9 cellular contexts compared by ENCODE assay signal in the genomic region with DNA sequence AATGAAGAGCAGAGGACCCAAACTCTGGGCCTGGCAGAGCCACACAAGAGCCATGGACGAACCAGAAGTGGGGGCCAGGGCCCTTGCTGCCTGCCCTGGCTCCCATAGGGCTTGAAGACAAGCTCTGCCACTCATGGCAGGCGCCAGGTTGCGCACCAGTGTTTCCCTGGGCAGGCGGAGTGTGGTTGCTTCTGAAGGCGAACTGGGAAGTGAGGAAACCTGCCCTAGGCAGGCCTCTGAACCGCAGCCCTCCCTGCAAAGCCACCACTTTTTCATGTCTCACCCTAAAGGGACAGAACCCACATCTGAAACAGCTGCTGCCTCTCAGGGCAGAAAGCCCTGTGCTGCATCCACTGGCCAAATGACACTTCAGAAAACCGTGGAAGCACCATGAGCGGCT. TPM values are rescaled to one million over a fixed set of nuclear protein-coding genes. Genes with fewer than 3 reads are reported as not detected.
DNase-seq lines count a peak whose midpoint lies in the region; ATAC-seq and TF ChIP-seq lines count a peak whose summit lies in the region.
"Had no signal": no experiment of that assay in that cellular context is flagged by ENCODE, and none has a peak within 500 bp of the region (broad histone marks: within the 10 kb centered on the region; RNA-seq: fewer than 3 reads in every experiment).

No MANE protein-coding gene starts in this region.

- CTCF ChIA-PET in OCI-LY7 (lab: Charles Lee; ENCODE audit: unreplicated experiment): no interaction called here

- TF ChIP-seq CTCF in OCI-LY7 (conservative IDR thresholded peaks at IDR 0.05; ENCODE audit: low read length): no peak

- H3K4me2 ChIP-seq in OCI-LY7 (ENCODE audit: low read length): no peak overlapping the region

- no peak overlapping the region for H3K27ac ChIP-seq in OCI-LY7 (ENCODE audit: low read depth, low read length, poor library complexity, severe bottlenecking)

- no peaks in the 10 kb centered on the region for H4K20me1 ChIP-seq in OCI-LY7 (ENCODE audit: insufficient read depth, low read length)

- peaks cover 25% of the 10 kb centered on the region for H3K4me1 ChIP-seq in OCI-LY7 (ENCODE audit: insufficient read depth, low read length, poor library complexity, severe bottlenecking)

- intact Hi-C loops in OCI-LY7 (cut with micrococcal nuclease; ENCODE audit: unreplicated experiment): no loop called here

- BruUV-seq in OCI-LY7 (replicated peaks; lab: Mats Ljungman, UMichigan): no TSS peak

- ATAC-seq in activated CD4-positive, CD25-positive, alpha-beta regulatory T cell treated with anti-CD3 and anti-CD28 coated beads, Interleukin-2, amount 50 U/mL, for 24 hours: peak; percentile 42 to 50
- peak; percentile 61 for ATAC-seq in HG02852 (IDR thresholded peaks at IDR 0.05; ENCODE audit: unreplicated experiment)

- no peaks in the 10 kb centered on the region for H3K79me2 ChIP-seq in OCI-LY7 (ENCODE audit: insufficient read depth, low read depth, low read length)

- POLR2A ChIA-PET in OCI-LY7 (lab: Charles Lee): interaction anchor here (0.7 kb wide), 2 partner anchors 40 to 562 kb away, joined by 4 to 6 read pairs; no protein-coding TSS in a partner anchor

- H3K36me3 ChIP-seq in OCI-LY7 (ENCODE audit: insufficient read depth, low read length): no peaks in the 10 kb centered on the region

- H3K9me2 ChIP-seq in OCI-LY7 (ENCODE audit: insufficient read depth, low read length): no peaks in the 10 kb centered on the region

- H3K9me3 ChIP-seq in OCI-LY7 (ENCODE audit: low read length): no peaks in the 10 kb centered on the region

- DNase-seq in activated CD4-positive, CD25-positive, alpha-beta regulatory T cell (lab: John Stamatoyannopoulos, UW): no peak
- peak; percentile 9 for DNase-seq in SW480 (ENCODE audit: low spot score)
- DNase-seq in stimulated activated CD4-positive, alpha-beta T cell treated with anti-CD3 and anti-CD28 coated beads, Interleukin-4, amount 100 ng/mL, for 24 hours: peak; percentile 28
- no peak for DNase-seq in OCI-LY7 (ENCODE audit: low spot score)
- DNase-seq in midbrain (lab: John Stamatoyannopoulos, UW): no peak
- no peak for DNase-seq in SW 1271 (lab: John Stamatoyannopoulos, UW)
- DNase-seq: ACHN had no signal

- H3K4me3 ChIP-seq in OCI-LY7 (ENCODE audit: low read depth, low read length, poor library complexity, severe bottlenecking): no peak overlapping the region

- no peak overlapping the region for H2AFZ ChIP-seq in OCI-LY7 (ENCODE audit: low read length)

RNA-seq across cellular contexts. Expression of gene PRMT7, which starts 58.9 kb away (rescaled TPM):
- 75.3 and 85.1 TPM in 2 replicates for total RNA-seq in OCI-LY7 (2014; rRNA removed; shearing (Covaris generic))
- 80.4 and 85.5 TPM in 2 replicates for total RNA-seq in OCI-LY7 (2022)

RNA-seq across cellular contexts. Expression of gene SLC7A6OS, which starts 59.0 kb away (rescaled TPM):
- 28.6 and 35.2 TPM in 2 replicates for total RNA-seq in OCI-LY7 (2014; rRNA removed; shearing (Covaris generic))
- total RNA-seq in OCI-LY7 (2022): 33.4 and 35.8 TPM in 2 replicates

Comparison
In these comparisons a context has a peak if more than half of its experiments do, and no peak if none do; other contexts are left out.
1. DNase-seq: peak in SW480 (single experiment) and stimulated activated CD4-positive, alpha-beta T cell treated with anti-CD3 and anti-CD28 coated beads, Interleukin-4, amount 100 ng/mL, for 24 hours (single experiment); none in activated CD4-positive, CD25-positive, alpha-beta regulatory T cell (0 of 4), OCI-LY7 (single experiment), midbrain (single experiment) and SW 1271 (0 of 2).